15 cellular contexts compared by ENCODE assay signal in the genomic region with DNA sequence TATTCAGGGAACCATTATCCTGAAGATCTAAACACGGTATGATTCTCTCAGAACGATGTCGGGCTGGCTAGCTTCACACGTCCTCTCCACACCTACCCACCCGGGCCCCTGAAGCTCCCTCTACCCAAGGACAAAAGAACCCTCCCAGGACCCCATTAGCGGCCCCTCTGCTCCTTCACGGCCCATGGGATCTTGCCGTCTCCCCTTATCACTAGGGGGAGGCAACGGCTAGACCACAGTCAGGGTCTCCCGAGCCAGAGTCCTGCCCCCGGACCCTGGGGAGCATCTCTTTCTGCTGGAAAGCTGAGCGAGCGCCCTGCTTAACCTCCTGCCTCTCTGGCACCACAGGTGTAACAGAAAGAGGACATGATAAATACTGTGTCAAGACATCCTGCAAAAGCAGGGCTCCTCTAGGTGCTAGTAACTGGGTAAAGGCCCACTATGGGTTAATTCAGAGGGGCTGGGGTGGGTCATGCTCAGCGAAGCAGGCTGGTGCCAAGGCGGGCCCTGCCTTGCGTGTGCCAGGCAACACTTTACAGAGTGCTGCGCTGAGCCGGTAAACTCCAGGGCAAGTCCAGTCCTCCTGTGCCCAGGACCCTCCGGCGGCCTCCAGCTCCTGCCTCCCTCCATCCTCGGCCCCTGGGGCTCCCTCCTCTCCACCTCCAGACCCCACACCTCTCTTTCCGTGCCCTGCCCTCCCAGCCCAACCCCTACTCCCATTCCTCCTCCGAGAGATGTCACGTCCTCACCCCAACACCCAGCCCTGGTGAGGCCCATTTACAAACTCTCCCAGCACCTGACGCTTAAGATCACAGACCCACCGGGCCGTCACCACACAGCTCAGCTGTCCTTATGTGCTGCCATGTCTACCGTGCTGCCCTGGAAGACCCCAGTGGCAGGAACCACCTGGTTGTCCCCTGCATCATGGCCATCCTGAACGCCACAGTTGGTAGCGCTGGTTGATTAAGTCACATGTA. TPM values are rescaled to one million over a fixed set of nuclear protein-coding genes. Genes with fewer than 3 reads are reported as not detected.
A peak's percentile ranks its signal among the peaks of the same experiment; 100 is the strongest.
DNase-seq lines count a peak whose midpoint lies in the region; ATAC-seq and TF ChIP-seq lines count a peak whose summit lies in the region.
"Had no signal": no experiment of that assay in that cellular context is flagged by ENCODE, and none has a peak within 500 bp of the region (broad histone marks: within the 10 kb centered on the region; RNA-seq: fewer than 3 reads in every experiment).

No MANE protein-coding gene starts in this region.

- DNase-seq in stimulated activated naive CD8-positive, alpha-beta T cell treated with anti-CD3 and anti-CD28 coated beads, Interleukin-15, amount 100 ng/mL, for 72 hours = no peak
- DNase-seq in stimulated activated naive CD8-positive, alpha-beta T cell treated with anti-CD3 and anti-CD28 coated beads, Interleukin-15, Interleukin-2, amounts not matched to agents 100 U/mL and 50 U/mL, for 24 hours = no peak
- DNase-seq in chondrocyte (ENCODE audit: low spot score) (no peak), naive B cell (no peak), osteocyte (ENCODE audit: extremely low spot score, unreplicated experiment) (no peak), NCI-H748 (lab: John Stamatoyannopoulos, UW; ENCODE audit: unreplicated experiment) (no peak)
- no peak for DNase-seq in activated T-helper 1 cell treated with anti-CD3 and anti-CD28 coated beads, Interleukin-12 subunit alpha, Interleukin-12 subunit beta, Interleukin-2, Interleukin-4 antibody, amounts not matched to agents 30 ng/mL and 10 ng/mL and 1 ng/mL, durations not matched to agents 14 hours and 24 hours and 36 hours (ENCODE audit: low spot score)
- DNase-seq: IMR-90; left cardiac atrium; NCI-H82; stimulated activated CD4-positive, alpha-beta T cell treated with anti-CD3 and anti-CD28 coated beads, Interleukin-15, amount 100 ng/mL, for 24 hours had no signal

- ATAC-seq in stimulated activated naive CD8-positive, alpha-beta T cell treated with anti-CD3 and anti-CD28 coated beads, Interleukin-15, amount 100 ng/mL, for 72 hours = no peak
- no peak for ATAC-seq in stimulated activated naive CD8-positive, alpha-beta T cell treated with anti-CD3 and anti-CD28 coated beads, Interleukin-15, Interleukin-2, amounts not matched to agents 100 U/mL and 50 U/mL, for 24 hours
- no peak for ATAC-seq in naive B cell (ENCODE audit: low read depth in 2 of 2)
- ATAC-seq: activated CD4-positive, CD25-positive, alpha-beta regulatory T cell treated with anti-CD3 and anti-CD28 coated beads, Interleukin-2, amount 50 U/mL, for 24 hours; left cardiac atrium; SK-N-SH treated with all-trans-retinoic acid at 6 μM for 48 hours had no signal

- H3K4me3 Mint-ChIP-seq in stimulated activated naive CD8-positive, alpha-beta T cell treated with anti-CD3 and anti-CD28 coated beads, Interleukin-15, amount 100 ng/mL, for 72 hours = peak overlapping the region in 1 of 2 donors; percentile 75
- no peak overlapping the region for H3K4me3 Mint-ChIP-seq in chondrocyte (ENCODE audit: unreplicated experiment)
- peak overlapping the region; percentile 77 to 92 (median 82) for H3K4me3 Mint-ChIP-seq in naive B cell
- H3K4me3 Mint-ChIP-seq in activated T-helper 1 cell treated with anti-CD3 and anti-CD28 coated beads, Interleukin-12 subunit alpha, Interleukin-12 subunit beta, Interleukin-2, Interleukin-4 antibody, amounts not matched to agents 30 ng/mL and 10 ng/mL and 1 ng/mL, durations not matched to agents 14 hours and 24 hours and 36 hours = no peak overlapping the region
- H3K4me3 Mint-ChIP-seq in osteocyte (ENCODE audit: unreplicated experiment) = no peak overlapping the region

- peak overlapping the region; percentile 3 to 59 for H3K27ac Mint-ChIP-seq in stimulated activated naive CD8-positive, alpha-beta T cell treated with anti-CD3 and anti-CD28 coated beads, Interleukin-15, amount 100 ng/mL, for 72 hours
- peak overlapping the region; percentile 36 for H3K27ac Mint-ChIP-seq in chondrocyte (ENCODE audit: unreplicated experiment)
- peak overlapping the region; percentile 75 to 97 (median 85) for H3K27ac Mint-ChIP-seq in naive B cell
- no peak overlapping the region for H3K27ac Mint-ChIP-seq in activated T-helper 1 cell treated with anti-CD3 and anti-CD28 coated beads, Interleukin-12 subunit alpha, Interleukin-12 subunit beta, Interleukin-2, Interleukin-4 antibody, amounts not matched to agents 30 ng/mL and 10 ng/mL and 1 ng/mL, durations not matched to agents 14 hours and 24 hours and 36 hours
- H3K27ac Mint-ChIP-seq in osteocyte (ENCODE audit: unreplicated experiment) = no peak overlapping the region

- WGBS in urinary bladder = 84% methylated on average over 30 of the region's 30 CpGs

- H3K27ac ChIP-seq in urinary bladder (ENCODE audit: low read depth) = peak overlapping the region; percentile 65
- H3K27ac ChIP-seq: ovary had no signal

- peaks cover 71% of the 10 kb centered on the region for H3K4me1 Mint-ChIP-seq in stimulated activated naive CD8-positive, alpha-beta T cell treated with anti-CD3 and anti-CD28 coated beads, Interleukin-15, amount 100 ng/mL, for 72 hours
- H3K4me1 Mint-ChIP-seq in chondrocyte (ENCODE audit: low read depth) (peaks cover 61% of the 10 kb centered on the region), naive B cell (peaks cover 45 to 74% (median 50%) of the 10 kb centered on the region in 3 donors), osteocyte (ENCODE audit: unreplicated experiment) (peaks cover 53% of the 10 kb centered on the region)
- peaks cover 18% of the 10 kb centered on the region for H3K4me1 Mint-ChIP-seq in activated T-helper 1 cell treated with anti-CD3 and anti-CD28 coated beads, Interleukin-12 subunit alpha, Interleukin-12 subunit beta, Interleukin-2, Interleukin-4 antibody, amounts not matched to agents 30 ng/mL and 10 ng/mL and 1 ng/mL, durations not matched to agents 14 hours and 24 hours and 36 hours (ENCODE audit: low read depth)

- H3K4me1 ChIP-seq in urinary bladder (ENCODE audit: insufficient read depth) = peaks cover 2% of the 10 kb centered on the region

- no peak overlapping the region for H3K4me3 ChIP-seq in urinary bladder (ENCODE audit: low read depth, low read length)
- H3K4me3 ChIP-seq: ovary had no signal

- no peaks in the 10 kb centered on the region for H3K36me3 ChIP-seq in urinary bladder (ENCODE audit: insufficient read depth)
- H3K36me3 ChIP-seq: ovary had no signal

- H3K36me3 Mint-ChIP-seq in chondrocyte (ENCODE audit: low read depth) (no peaks in the 10 kb centered on the region), naive B cell (peaks cover 5 to 6% of the 10 kb centered on the region in 2 donors), osteocyte (ENCODE audit: unreplicated experiment) (peaks cover 5% of the 10 kb centered on the region)
- H3K36me3 Mint-ChIP-seq in activated T-helper 1 cell treated with anti-CD3 and anti-CD28 coated beads, Interleukin-12 subunit alpha, Interleukin-12 subunit beta, Interleukin-2, Interleukin-4 antibody, amounts not matched to agents 30 ng/mL and 10 ng/mL and 1 ng/mL, durations not matched to agents 14 hours and 24 hours and 36 hours (ENCODE audit: low read depth) = peaks cover 9% of the 10 kb centered on the region

- H3K9me3 Mint-ChIP-seq in stimulated activated naive CD8-positive, alpha-beta T cell treated with anti-CD3 and anti-CD28 coated beads, Interleukin-15, amount 100 ng/mL, for 72 hours = peaks cover 4 to 5% of the 10 kb centered on the region in 2 donors
- H3K9me3 Mint-ChIP-seq in chondrocyte (ENCODE audit: low read depth) (peaks cover 3% of the 10 kb centered on the region), naive B cell (peaks cover 0 to 11% (median 9%) of the 10 kb centered on the region in 7 donors), osteocyte (ENCODE audit: unreplicated experiment) (peaks cover 8% of the 10 kb centered on the region)
- peaks cover 9% of the 10 kb centered on the region for H3K9me3 Mint-ChIP-seq in activated T-helper 1 cell treated with anti-CD3 and anti-CD28 coated beads, Interleukin-12 subunit alpha, Interleukin-12 subunit beta, Interleukin-2, Interleukin-4 antibody, amounts not matched to agents 30 ng/mL and 10 ng/mL and 1 ng/mL, durations not matched to agents 14 hours and 24 hours and 36 hours

- TF ChIP-seq CTCF in chondrocyte (IDR thresholded peaks at IDR 0.05) = no peak
- no peak for TF ChIP-seq CTCF in osteocyte (IDR thresholded peaks at IDR 0.05)

- no peaks in the 10 kb centered on the region for H3K27me3 Mint-ChIP-seq in stimulated activated naive CD8-positive, alpha-beta T cell treated with anti-CD3 and anti-CD28 coated beads, Interleukin-15, amount 100 ng/mL, for 72 hours
- H3K27me3 Mint-ChIP-seq in chondrocyte (ENCODE audit: low read depth) (no peaks in the 10 kb centered on the region), naive B cell (no peaks in the 10 kb centered on the region), osteocyte (ENCODE audit: unreplicated experiment) (no peaks in the 10 kb centered on the region)
- H3K27me3 Mint-ChIP-seq in activated T-helper 1 cell treated with anti-CD3 and anti-CD28 coated beads, Interleukin-12 subunit alpha, Interleukin-12 subunit beta, Interleukin-2, Interleukin-4 antibody, amounts not matched to agents 30 ng/mL and 10 ng/mL and 1 ng/mL, durations not matched to agents 14 hours and 24 hours and 36 hours (ENCODE audit: insufficient read depth) = peaks cover under 1% of the 10 kb centered on the region

- intact Hi-C loops in activated T-helper 1 cell treated with anti-CD3 and anti-CD28 coated beads, Interleukin-12 subunit alpha, Interleukin-12 subunit beta, Interleukin-2, Interleukin-4 antibody, amounts not matched to agents 30 ng/mL and 10 ng/mL and 1 ng/mL, durations not matched to agents 14 hours and 24 hours and 36 hours (cut with micrococcal nuclease) = loop anchor here (5.0 kb wide), 1 partner anchor 266 kb away; a partner anchor contains a TSS

RNA-seq across cellular contexts. Expression of a gene that starts 3.0 kb away (rescaled TPM):
- total RNA-seq in chondrocyte (54.9 to 60.9 TPM (median 58.4 TPM) in 3 replicates), urinary bladder (13.6 TPM), osteocyte (63.2 and 71.6 TPM in 2 replicates)
- polyA plus RNA-seq in naive B cell (ENCODE audit: low read depth in 6 of 6) (10 to 100 TPM; 29.4 to 59.0 (median 42.8) TPM), urinary bladder (53.4 TPM)
- 37.4 and 42.9 TPM in 2 replicates for total RNA-seq in activated T-helper 1 cell treated with anti-CD3 and anti-CD28 coated beads, Interleukin-12 subunit alpha, Interleukin-12 subunit beta, Interleukin-2, Interleukin-4 antibody, amounts not matched to agents 30 ng/mL and 10 ng/mL and 1 ng/mL, durations not matched to agents 14 hours and 24 hours and 36 hours

Comparison
In these comparisons a context has a peak if more than half of its experiments do, and no peak if none do; other contexts are left out.
1. H3K27ac Mint-ChIP-seq: peak in stimulated activated naive CD8-positive, alpha-beta T cell treated with anti-CD3 and anti-CD28 coated beads, Interleukin-15, amount 100 ng/mL, for 72 hours (2 of 2), chondrocyte (single experiment) and naive B cell (6 of 6); none in activated T-helper 1 cell treated with anti-CD3 and anti-CD28 coated beads, Interleukin-12 subunit alpha, Interleukin-12 subunit beta, Interleukin-2, Interleukin-4 antibody, amounts not matched to agents 30 ng/mL and 10 ng/mL and 1 ng/mL, durations not matched to agents 14 hours and 24 hours and 36 hours (single experiment) and osteocyte (single experiment).
2. H3K4me3 Mint-ChIP-seq: peak in naive B cell (8 of 8); none in chondrocyte (single experiment), activated T-helper 1 cell treated with anti-CD3 and anti-CD28 coated beads, Interleukin-12 subunit alpha, Interleukin-12 subunit beta, Interleukin-2, Interleukin-4 antibody, amounts not matched to agents 30 ng/mL and 10 ng/mL and 1 ng/mL, durations not matched to agents 14 hours and 24 hours and 36 hours (single experiment) and osteocyte (single experiment).